In genomic region chr1:54861070-54861761, GRCh38 we compare ENCODE assay signal across 1 cellular context.
A peak's percentile ranks its signal among the peaks of the same experiment; 100 is the strongest.
TF ChIP-seq lines count a peak whose summit lies in the region.

No MANE protein-coding gene starts in this region.

TF ChIP-seq in HepG2, 621 proteins besides CTCF, POLR2A, EP300 and RAD21 (continued from another document and continues in another):
- peak; percentile 69 for TF ChIP-seq ELF3 (CRISPR knock-in tag; IDR thresholded peaks at IDR 0.05)
- TF ChIP-seq ZFP41 (CRISPR knock-in tag; IDR thresholded peaks at IDR 0.05; ENCODE audit: borderline replicate concordance) = no peak
- TF ChIP-seq NFKBIZ (CRISPR knock-in tag; IDR thresholded peaks at IDR 0.05) = 0 out of 2 replicates have a peak, but pooled peaks have one; percentile 37
- no peak for TF ChIP-seq SP2 (CRISPR knock-in tag; IDR thresholded peaks at IDR 0.05)
- peak; percentile 58; the same call in 1 of the 2 replicates for TF ChIP-seq MEIS2 (CRISPR knock-in tag; IDR thresholded peaks at IDR 0.05)
- TF ChIP-seq POLR2AphosphoS2 (IDR thresholded peaks at IDR 0.05; ENCODE audit: low read depth, low read length) = no peak
- no peak for TF ChIP-seq ZNF83 (CRISPR knock-in tag; IDR thresholded peaks at IDR 0.05; ENCODE audit: borderline replicate concordance)
- peak; percentile 74 for TF ChIP-seq YY1 (IDR thresholded peaks at IDR 0.05; ENCODE audit: insufficient read depth, insufficient replicate concordance, low read depth, low read length)
- no peak for TF ChIP-seq KMT2B (CRISPR knock-in tag; IDR thresholded peaks at IDR 0.05)
- TF ChIP-seq MXD1 (CRISPR knock-in tag; IDR thresholded peaks at IDR 0.05) = 0 out of 2 replicates have a peak, but pooled peaks have one; percentile 23
- TF ChIP-seq ZNF580 (CRISPR knock-in tag; IDR thresholded peaks at IDR 0.05; ENCODE audit: borderline replicate concordance, low read depth) = peak; percentile 29; the same call in 1 of the 2 replicates
- peak; percentile 59; the same call in 1 of the 2 replicates for TF ChIP-seq ZFX (CRISPR knock-in tag; IDR thresholded peaks at IDR 0.05; ENCODE audit: low read depth)
- TF ChIP-seq ZNF703 (CRISPR knock-in tag; IDR thresholded peaks at IDR 0.05; ENCODE audit: borderline replicate concordance) = 0 out of 2 replicates have a peak, but pooled peaks have one; percentile 74
- peak; percentile 87 for TF ChIP-seq ISL2 (CRISPR knock-in tag; IDR thresholded peaks at IDR 0.05)
- TF ChIP-seq HMGA1 (CRISPR knock-in tag; conservative IDR thresholded peaks at IDR 0.05) = no peak
- no peak for TF ChIP-seq ZNF207 (IDR thresholded peaks at IDR 0.05; ENCODE audit: borderline replicate concordance)
- TF ChIP-seq ZBTB44 (CRISPR knock-in tag; IDR thresholded peaks at IDR 0.05) = no peak
- no peak for TF ChIP-seq ARHGAP35 (CRISPR knock-in tag; IDR thresholded peaks at IDR 0.05; ENCODE audit: borderline replicate concordance)
- no peak for TF ChIP-seq GATAD1 (CRISPR knock-in tag; IDR thresholded peaks at IDR 0.05)
- no peak for TF ChIP-seq TOE1 (CRISPR knock-in tag; IDR thresholded peaks at IDR 0.05)
- no peak for TF ChIP-seq ZNF138 (CRISPR knock-in tag; IDR thresholded peaks at IDR 0.05; ENCODE audit: low read depth)
- TF ChIP-seq PRPF4 (IDR thresholded peaks at IDR 0.05; ENCODE audit: low read depth, low read length, poor library complexity, severe bottlenecking) = no peak
- no peak for TF ChIP-seq ELK4 (CRISPR knock-in tag; IDR thresholded peaks at IDR 0.05; ENCODE audit: borderline replicate concordance)
- TF ChIP-seq ZC3H4 (CRISPR knock-in tag; IDR thresholded peaks at IDR 0.05; ENCODE audit: borderline replicate concordance) = no peak
- TF ChIP-seq ZHX2 (IDR thresholded peaks at IDR 0.05; ENCODE audit: low read depth) = peak; percentile 49; the same call in 1 of the 2 replicates
- TF ChIP-seq ZHX2 (CRISPR knock-in tag; IDR thresholded peaks at IDR 0.05; ENCODE audit: borderline replicate concordance) = no peak
- TF ChIP-seq ZNF432 (CRISPR knock-in tag; IDR thresholded peaks at IDR 0.05; ENCODE audit: borderline replicate concordance) = no peak
- TF ChIP-seq ARID2 (CRISPR knock-in tag; IDR thresholded peaks at IDR 0.05; ENCODE audit: borderline replicate concordance) = no peak
- TF ChIP-seq TRAFD1 (CRISPR knock-in tag; IDR thresholded peaks at IDR 0.05; ENCODE audit: borderline replicate concordance) = peak; percentile 77; the same call in 1 of the 2 replicates
- TF ChIP-seq THAP7 (CRISPR knock-in tag; IDR thresholded peaks at IDR 0.05) = 0 out of 2 replicates have a peak, but pooled peaks have one; percentile 49
- TF ChIP-seq RNF219 (CRISPR knock-in tag; IDR thresholded peaks at IDR 0.05) = no peak; the same call in 1 of the 2 replicates
- TF ChIP-seq ZNF18 (CRISPR knock-in tag; IDR thresholded peaks at IDR 0.05; ENCODE audit: insufficient replicate concordance) = no peak
- no peak for TF ChIP-seq ZSCAN20 (CRISPR knock-in tag; IDR thresholded peaks at IDR 0.05; ENCODE audit: borderline replicate concordance)
- TF ChIP-seq SCMH1 (CRISPR knock-in tag; IDR thresholded peaks at IDR 0.05; ENCODE audit: borderline replicate concordance) = no peak
- no peak for TF ChIP-seq SMYD3 (CRISPR knock-in tag; IDR thresholded peaks at IDR 0.05)
- TF ChIP-seq MXD3 (CRISPR knock-in tag; IDR thresholded peaks at IDR 0.05) = no peak
- TF ChIP-seq RBM39 (IDR thresholded peaks at IDR 0.05; ENCODE audit: low read depth, low read length, poor library complexity, severe bottlenecking) = no peak
- TF ChIP-seq HNF4G (IDR thresholded peaks at IDR 0.05; ENCODE audit: borderline replicate concordance, low read depth, low read length) = 0 out of 2 replicates have a peak, but pooled peaks have one; percentile 34
- TF ChIP-seq HNF4G (CRISPR knock-in tag; IDR thresholded peaks at IDR 0.05; ENCODE audit: borderline replicate concordance, low read depth) = no peak
- TF ChIP-seq AHR (CRISPR knock-in tag; IDR thresholded peaks at IDR 0.05) = no peak
- TF ChIP-seq SAP130 (CRISPR knock-in tag; IDR thresholded peaks at IDR 0.05; ENCODE audit: low read depth) = peak; percentile 80
- TF ChIP-seq TSC22D2 (CRISPR knock-in tag; IDR thresholded peaks at IDR 0.05; ENCODE audit: borderline replicate concordance) = no peak
- no peak for TF ChIP-seq HNRNPLL (IDR thresholded peaks at IDR 0.05; ENCODE audit: low read depth, low read length, poor library complexity, severe bottlenecking)
- 0 out of 2 replicates have a peak, but pooled peaks have one; percentile 38 for TF ChIP-seq ZBTB37 (CRISPR knock-in tag; IDR thresholded peaks at IDR 0.05)
- no peak for TF ChIP-seq SSRP1 (CRISPR knock-in tag; IDR thresholded peaks at IDR 0.05)
- no peak for TF ChIP-seq GTF3A (CRISPR knock-in tag; conservative IDR thresholded peaks at IDR 0.05)
- no peak for TF ChIP-seq ZNF850 (CRISPR knock-in tag; conservative IDR thresholded peaks at IDR 0.05)
- peak; percentile 56; the same call in 1 of the 2 replicates for TF ChIP-seq SMAD3 (CRISPR knock-in tag; IDR thresholded peaks at IDR 0.05)
